Comparison of ENCODE assay signal across 19 cellular contexts in the genomic region with DNA sequence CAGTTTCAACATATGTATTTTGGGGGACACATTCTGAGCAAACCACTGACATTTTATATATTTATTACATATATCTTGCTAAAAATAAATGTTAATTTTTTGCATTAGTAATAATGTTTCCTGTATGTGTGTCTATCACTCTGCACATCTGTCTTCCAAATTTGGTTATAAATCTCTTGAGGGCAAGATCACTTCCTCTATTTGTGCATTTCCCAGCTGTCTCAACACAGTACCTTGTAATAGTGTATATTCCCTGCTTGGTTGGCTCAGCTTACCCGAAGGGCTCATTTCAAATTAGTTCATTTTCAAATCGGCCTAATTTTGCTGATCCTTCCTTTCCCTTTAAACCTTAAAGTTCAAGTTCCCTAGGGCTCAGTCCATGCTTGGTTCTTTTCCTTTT.
"Had no signal": no experiment of that assay in that cellular context is flagged by ENCODE, and none has a peak within 500 bp of the region (broad histone marks: within the 10 kb centered on the region; RNA-seq: fewer than 3 reads in every experiment).

No MANE protein-coding gene starts in this region.

- H3K9me3 ChIP-seq: tibial nerve had no signal

- H3K4me1 ChIP-seq: tibial nerve had no signal

- H3K27ac Mint-ChIP-seq: activated naive CD4-positive, alpha-beta T cell treated with anti-CD3 and anti-CD28 coated beads, Interleukin-2, amount 50 U/mL, for 72 hours; activated T-cell treated with anti-CD3 and anti-CD28 coated beads, Interleukin-2, amount 50 U/mL, for 72 hours; effector memory CD8-positive, alpha-beta T cell; nephron progenitor cell had no signal

- FAIRE-seq: kidney, urothelium cell line had no signal

- H3K9me3 Mint-ChIP-seq: activated T-cell treated with anti-CD3 and anti-CD28 coated beads, Interleukin-2, amount 50 U/mL, for 72 hours had no signal

- H3K27me3 Mint-ChIP-seq: effector memory CD8-positive, alpha-beta T cell had no signal

- H3K4me3 ChIP-seq: lung, spleen, tibial nerve had no signal

- H3K36me3 Mint-ChIP-seq: activated naive CD4-positive, alpha-beta T cell treated with anti-CD3 and anti-CD28 coated beads, Interleukin-2, amount 50 U/mL, for 72 hours had no signal

- H3K4me1 Mint-ChIP-seq: nephron progenitor cell had no signal

- H3K27ac ChIP-seq: spleen, tibial nerve had no signal

- H3K4me3 Mint-ChIP-seq: activated T-cell treated with anti-CD3 and anti-CD28 coated beads, Interleukin-2, amount 50 U/mL, for 72 hours; effector memory CD8-positive, alpha-beta T cell; nephron progenitor cell had no signal

- H3K36me3 ChIP-seq: spleen, tibial nerve had no signal

- ATAC-seq: activated naive CD4-positive, alpha-beta T cell treated with anti-CD3 and anti-CD28 coated beads, Interleukin-2, amount 50 U/mL, for 72 hours; activated T-cell treated with anti-CD3 and anti-CD28 coated beads, Interleukin-2, amount 50 U/mL, for 72 hours; effector memory CD8-positive, alpha-beta T cell; left lobe of liver; stimulated activated naive CD8-positive, alpha-beta T cell treated with anti-CD3 and anti-CD28 coated beads, Interleukin-15, Interleukin-2, amounts not matched to agents 100 U/mL and 50 U/mL, for 24 hours had no signal

- DNase-seq: activated CD4-positive, alpha-beta T cell treated with anti-CD3 and anti-CD28 coated beads, Interleukin-2, amount 50 U/mL, for 4 hours; activated CD4-positive, CD25-positive, alpha-beta regulatory T cell treated with anti-CD3 and anti-CD28 coated beads, Interleukin-2, amount 50 U/mL, for 72 hours; activated gamma-delta T cell treated with Interleukin-2 at 50 U/mL for 16 hours; activated T-cell treated with anti-CD3 and anti-CD28 coated beads, Interleukin-2, amount 50 U/mL, for 72 hours; effector memory CD8-positive, alpha-beta T cell; kidney; midbrain; nephron progenitor cell; nucleus accumbens; spleen; stimulated activated CD4-positive, alpha-beta T cell treated with anti-CD3 and anti-CD28 coated beads, Interleukin-4, amount 100 ng/mL, for 4 hours; stimulated activated naive CD8-positive, alpha-beta T cell treated with anti-CD3 and anti-CD28 coated beads, Interleukin-15, Interleukin-2, amounts not matched to agents 100 U/mL and 50 U/mL, for 24 hours; substantia nigra; T1000 had no signal
